In the genomic region with DNA sequence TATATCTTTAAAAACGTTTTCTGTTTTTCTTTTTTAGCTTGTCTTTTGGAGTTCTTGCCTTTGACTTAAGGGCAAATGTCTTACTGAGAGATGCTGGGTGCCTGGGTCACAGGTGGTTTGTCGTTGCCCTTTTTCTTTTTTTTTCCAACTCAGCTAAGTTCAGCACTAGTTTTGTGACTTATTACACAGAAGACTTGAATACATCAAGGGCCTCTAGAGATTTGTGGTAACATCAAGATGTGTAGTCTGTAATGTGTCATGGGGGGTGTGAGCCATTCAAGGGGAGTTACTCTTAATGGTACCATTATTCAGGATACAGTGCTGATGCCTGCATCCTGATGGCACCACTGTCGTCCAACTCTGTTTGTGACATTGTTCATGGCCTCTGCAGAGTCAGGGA, we compare ENCODE assay signal across 22 cellular contexts.
DNase-seq lines count a peak whose midpoint lies in the region; ATAC-seq and TF ChIP-seq lines count a peak whose summit lies in the region.
"Had no signal": no experiment of that assay in that cellular context is flagged by ENCODE, and none has a peak within 500 bp of the region (broad histone marks: within the 10 kb centered on the region; RNA-seq: fewer than 3 reads in every experiment).

No MANE protein-coding gene starts in this region.

- TF ChIP-seq CTCF in WTC11 (IDR thresholded peaks at IDR 0.05): no peak

- H2BK120ac ChIP-seq in neuronal stem cell (ENCODE audit: low read depth, low read length): no peak overlapping the region

- H3K36me3 Mint-ChIP-seq in activated CD8-positive, alpha-beta memory T cell treated with anti-CD3 and anti-CD28 coated beads, Interleukin-2, amount 10 ng/mL, durations not matched to agents 7 days and 5 days: peaks cover 40% of the 10 kb centered on the region
- peaks cover 6 to 39% of the 10 kb centered on the region in 2 donors for H3K36me3 Mint-ChIP-seq in activated naive CD4-positive, alpha-beta T cell treated with anti-CD3 and anti-CD28 coated beads, Interleukin-2, amount 50 U/mL, for 72 hours
- H3K36me3 Mint-ChIP-seq in stimulated activated effector memory CD8-positive, alpha-beta T cell treated with anti-CD3 and anti-CD28 coated beads, Interleukin-12 subunit alpha, Interleukin-12 subunit beta, amount 100 ng/mL, for 72 hours: no peaks in the 10 kb centered on the region
- H3K36me3 Mint-ChIP-seq in WTC11: no peaks in the 10 kb centered on the region

- H4K8ac ChIP-seq in neuronal stem cell (ENCODE audit: low read depth, low read length): no peak overlapping the region

- no peaks in the 10 kb centered on the region for H3K9me2 ChIP-seq in Karpas-422 (replicated peaks; ENCODE audit: insufficient read depth, low read length)
- H3K9me2 ChIP-seq: SK-N-SH had no signal

- H2BK5ac ChIP-seq in neuronal stem cell (ENCODE audit: low read length): no peak overlapping the region

- no peaks in the 10 kb centered on the region for H3K79me2 ChIP-seq in Karpas-422 (ENCODE audit: low read length)
- H3K79me2 ChIP-seq: parathyroid adenoma had no signal

- CTCF ChIA-PET in activated CD8-positive, alpha-beta memory T cell treated with anti-CD3 and anti-CD28 coated beads, Interleukin-2, amount 10 ng/mL, durations not matched to agents 7 days and 5 days (lab: Charles Lee): interaction anchor here (0.6 to 0.7 kb wide), 3 partner anchors 8 to 1372 kb away, joined by 3 read pairs; no protein-coding TSS in a partner anchor
- CTCF ChIA-PET in WTC11 (lab: Charles Lee): no interaction called here

- H3K27me3 ChIP-seq in Karpas-422 (ENCODE audit: low read length): no peaks in the 10 kb centered on the region
- H3K27me3 ChIP-seq in neuronal stem cell (ENCODE audit: control insufficient read depth in 3 of 3, insufficient read depth in 3 of 3, low read depth in 1 of 3, low read length in 3 of 3): no peaks in the 10 kb centered on the region
- H3K27me3 ChIP-seq: esophagus muscularis mucosa, upper lobe of left lung had no signal

- peak overlapping the region; percentile 52 for H3K27ac Mint-ChIP-seq in activated CD8-positive, alpha-beta memory T cell treated with anti-CD3 and anti-CD28 coated beads, Interleukin-2, amount 10 ng/mL, durations not matched to agents 7 days and 5 days
- H3K27ac Mint-ChIP-seq in activated naive CD4-positive, alpha-beta T cell treated with anti-CD3 and anti-CD28 coated beads, Interleukin-2, amount 50 U/mL, for 72 hours: peak overlapping the region; percentile 40 to 82
- no peak overlapping the region for H3K27ac Mint-ChIP-seq in stimulated activated effector memory CD8-positive, alpha-beta T cell treated with anti-CD3 and anti-CD28 coated beads, Interleukin-12 subunit alpha, Interleukin-12 subunit beta, amount 100 ng/mL, for 72 hours
- H3K27ac Mint-ChIP-seq in WTC11: no peak overlapping the region
- H3K27ac Mint-ChIP-seq: CD14-positive monocyte had no signal

- H3K4me2 ChIP-seq in Karpas-422 (ENCODE audit: low read depth, low read length, poor library complexity, severe bottlenecking) (no peak overlapping the region), neuronal stem cell (ENCODE audit: insufficient read depth, low read length, poor library complexity, severe bottlenecking) (no peak overlapping the region)
- H3K4me2 ChIP-seq: SK-N-SH, smooth muscle cell had no signal

- DNase-seq in activated CD8-positive, alpha-beta memory T cell treated with anti-CD3 and anti-CD28 coated beads, Interleukin-2, amount 10 ng/mL, durations not matched to agents 7 days and 5 days: peak; percentile 41
- DNase-seq in activated CD8-positive, alpha-beta memory T cell treated with anti-CD3 and anti-CD28 coated beads, Interleukin-2, amount 50 U/mL, for 4 hours: no peak
- peak; percentile 50 for DNase-seq in Karpas-422
- peak in 1 of 2 donors; percentile 27 for DNase-seq in activated naive CD4-positive, alpha-beta T cell treated with anti-CD3 and anti-CD28 coated beads, Interleukin-2, amount 50 U/mL, for 72 hours (ENCODE audit: low spot score in 2 of 2)
- DNase-seq in stimulated activated effector memory CD8-positive, alpha-beta T cell treated with anti-CD3 and anti-CD28 coated beads, Interleukin-12 subunit alpha, Interleukin-12 subunit beta, amount 100 ng/mL, for 72 hours (ENCODE audit: low spot score in 2 of 2): no peak
- DNase-seq in Kasumi-1 (lab: John Stamatoyannopoulos, UW): no peak
- DNase-seq in neuronal stem cell (ENCODE audit: low spot score): no peak
- DNase-seq in WTC11 (ENCODE audit: low spot score): no peak
- DNase-seq: amygdala; central memory CD4-positive, alpha-beta T cell; head of caudate nucleus; immature natural killer cell; NCI-H1105; NCI-H774; stimulated activated naive CD4-positive, alpha-beta T cell treated with Interleukin-2 at 50 U/mL for 16 hours; upper lobe of left lung had no signal

- H3K4me1 ChIP-seq in Karpas-422 (ENCODE audit: low read length) (peaks cover 12% of the 10 kb centered on the region), neuronal stem cell (ENCODE audit: control insufficient read depth in 2 of 2, insufficient read depth in 1 of 2, low read depth in 1 of 2, low read length in 2 of 2) (no peaks in the 10 kb centered on the region)
- H3K4me1 ChIP-seq: parathyroid adenoma, upper lobe of left lung had no signal

- H3K9me3 Mint-ChIP-seq in activated CD8-positive, alpha-beta memory T cell treated with anti-CD3 and anti-CD28 coated beads, Interleukin-2, amount 10 ng/mL, durations not matched to agents 7 days and 5 days (ENCODE audit: low read depth): peaks cover 5% of the 10 kb centered on the region
- peaks cover 0 to 13% of the 10 kb centered on the region in 2 donors for H3K9me3 Mint-ChIP-seq in activated naive CD4-positive, alpha-beta T cell treated with anti-CD3 and anti-CD28 coated beads, Interleukin-2, amount 50 U/mL, for 72 hours
- H3K9me3 Mint-ChIP-seq in stimulated activated effector memory CD8-positive, alpha-beta T cell treated with anti-CD3 and anti-CD28 coated beads, Interleukin-12 subunit alpha, Interleukin-12 subunit beta, amount 100 ng/mL, for 72 hours: peaks cover 2% of the 10 kb centered on the region
- H3K9me3 Mint-ChIP-seq in WTC11: peaks cover 11% of the 10 kb centered on the region
- H3K9me3 Mint-ChIP-seq: immature natural killer cell had no signal

- H3K27ac ChIP-seq in Karpas-422 (ENCODE audit: low read length) (no peak overlapping the region), neuronal stem cell (replicated peaks; ENCODE audit: low read length) (no peak overlapping the region)
- H3K27ac ChIP-seq: esophagus muscularis mucosa, parathyroid adenoma, upper lobe of left lung had no signal

- no peak overlapping the region for H2AK5ac ChIP-seq in neuronal stem cell (ENCODE audit: low read depth, low read length)

- H3K9ac ChIP-seq in Karpas-422 (ENCODE audit: low read length) (no peak overlapping the region), neuronal stem cell (ENCODE audit: low read depth, low read length, poor library complexity) (no peak overlapping the region)
- H3K9ac ChIP-seq: parathyroid adenoma, SK-N-SH had no signal

- H3K4me3 Mint-ChIP-seq in activated CD8-positive, alpha-beta memory T cell treated with anti-CD3 and anti-CD28 coated beads, Interleukin-2, amount 10 ng/mL, durations not matched to agents 7 days and 5 days: no peak overlapping the region
- no peak overlapping the region for H3K4me3 Mint-ChIP-seq in stimulated activated effector memory CD8-positive, alpha-beta T cell treated with anti-CD3 and anti-CD28 coated beads, Interleukin-12 subunit alpha, Interleukin-12 subunit beta, amount 100 ng/mL, for 72 hours
- no peak overlapping the region for H3K4me3 Mint-ChIP-seq in WTC11
- H3K4me3 Mint-ChIP-seq: CD14-positive monocyte had no signal

- H3K4me3 ChIP-seq in Karpas-422 (ENCODE audit: low read length): no peak overlapping the region
- H3K4me3 ChIP-seq in neuronal stem cell (ENCODE audit: low read length in 2 of 2): no peak overlapping the region
- H3K4me3 ChIP-seq: esophagus muscularis mucosa, smooth muscle cell, upper lobe of left lung had no signal

- ATAC-seq in activated CD8-positive, alpha-beta memory T cell treated with anti-CD3 and anti-CD28 coated beads, Interleukin-2, amount 10 ng/mL, durations not matched to agents 7 days and 5 days: no peak
- ATAC-seq in activated naive CD4-positive, alpha-beta T cell treated with anti-CD3 and anti-CD28 coated beads, Interleukin-2, amount 50 U/mL, for 72 hours: peak; percentile 74 to 76
- ATAC-seq in stimulated activated effector memory CD8-positive, alpha-beta T cell treated with anti-CD3 and anti-CD28 coated beads, Interleukin-12 subunit alpha, Interleukin-12 subunit beta, amount 100 ng/mL, for 72 hours: peak; percentile 38
- no peak for ATAC-seq in WTC11
- ATAC-seq: Panc1 had no signal

- H3K4ac ChIP-seq in neuronal stem cell (ENCODE audit: low read length): no peak overlapping the region

- POLR2A ChIA-PET in WTC11 (lab: Charles Lee): no interaction called here

- H4K91ac ChIP-seq in neuronal stem cell (ENCODE audit: low read depth, low read length, poor library complexity): no peak overlapping the region

- no peaks in the 10 kb centered on the region for H3K9me3 ChIP-seq in Karpas-422 (ENCODE audit: low read length)
- H3K9me3 ChIP-seq in neuronal stem cell (replicated peaks in 1 of 2; ENCODE audit: control insufficient read depth in 2 of 2, insufficient read depth in 1 of 2, low read depth in 1 of 2, low read length in 2 of 2): no peaks in the 10 kb centered on the region
- H3K9me3 ChIP-seq: esophagus muscularis mucosa, SK-N-SH, upper lobe of left lung had no signal

- no peak overlapping the region for H2BK12ac ChIP-seq in neuronal stem cell (ENCODE audit: low read length)

- no peak overlapping the region for H3K23ac ChIP-seq in neuronal stem cell (ENCODE audit: low read depth, low read length, poor library complexity)

- no peaks in the 10 kb centered on the region for H3K27me3 Mint-ChIP-seq in activated CD8-positive, alpha-beta memory T cell treated with anti-CD3 and anti-CD28 coated beads, Interleukin-2, amount 10 ng/mL, durations not matched to agents 7 days and 5 days
- H3K27me3 Mint-ChIP-seq in WTC11 (ENCODE audit: low read depth): no peaks in the 10 kb centered on the region

- H3K79me1 ChIP-seq in neuronal stem cell (ENCODE audit: low read depth, low read length): no peaks in the 10 kb centered on the region

- peaks cover 56% of the 10 kb centered on the region for H3K4me1 Mint-ChIP-seq in activated CD8-positive, alpha-beta memory T cell treated with anti-CD3 and anti-CD28 coated beads, Interleukin-2, amount 10 ng/mL, durations not matched to agents 7 days and 5 days
- peaks cover 38% of the 10 kb centered on the region for H3K4me1 Mint-ChIP-seq in stimulated activated effector memory CD8-positive, alpha-beta T cell treated with anti-CD3 and anti-CD28 coated beads, Interleukin-12 subunit alpha, Interleukin-12 subunit beta, amount 100 ng/mL, for 72 hours
- H3K4me1 Mint-ChIP-seq in WTC11: peaks cover 4% of the 10 kb centered on the region

- H3K36me3 ChIP-seq in Karpas-422 (ENCODE audit: insufficient read depth, low read length): no peaks in the 10 kb centered on the region
- no peaks in the 10 kb centered on the region for H3K36me3 ChIP-seq in neuronal stem cell (replicated peaks in 1 of 2; ENCODE audit: control insufficient read depth in 2 of 2, insufficient read depth in 2 of 2, low read length in 2 of 2)
- H3K36me3 ChIP-seq: esophagus muscularis mucosa, upper lobe of left lung had no signal

- H4K20me1 ChIP-seq in Karpas-422 (ENCODE audit: insufficient read depth, low read depth, low read length): peaks cover 3% of the 10 kb centered on the region; the same call in 1 of the 2 replicates

- H2AFZ ChIP-seq in Karpas-422 (ENCODE audit: low read length): no peak overlapping the region
- H2AFZ ChIP-seq in neuronal stem cell (ENCODE audit: low read length): no peak overlapping the region
- H2AFZ ChIP-seq: parathyroid adenoma had no signal

- no CpG with 5 or more reads among the region's 3 CpGs for WGBS in neuronal stem cell (ENCODE audit: extremely low coverage in 2 of 2, insufficient read length in 2 of 2, insufficient replicate concordance in 1 of 2), 2 donors

- H3K14ac ChIP-seq in neuronal stem cell (ENCODE audit: low read length): no peak overlapping the region

- H2BK15ac ChIP-seq in neuronal stem cell (ENCODE audit: low read length): no peak overlapping the region

- H3K18ac ChIP-seq in neuronal stem cell (ENCODE audit: low read length): no peak overlapping the region

Comparison
In these comparisons a context has a peak if more than half of its experiments do, and no peak if none do; other contexts are left out.
1. DNase-seq: peak in activated CD8-positive, alpha-beta memory T cell treated with anti-CD3 and anti-CD28 coated beads, Interleukin-2, amount 10 ng/mL, durations not matched to agents 7 days and 5 days (single experiment) and Karpas-422 (single experiment); none in activated CD8-positive, alpha-beta memory T cell treated with anti-CD3 and anti-CD28 coated beads, Interleukin-2, amount 50 U/mL, for 4 hours (single experiment), stimulated activated effector memory CD8-positive, alpha-beta T cell treated with anti-CD3 and anti-CD28 coated beads, Interleukin-12 subunit alpha, Interleukin-12 subunit beta, amount 100 ng/mL, for 72 hours (0 of 2), Kasumi-1 (0 of 2), neuronal stem cell (single experiment) and WTC11 (single experiment).
2. ATAC-seq: peak in activated naive CD4-positive, alpha-beta T cell treated with anti-CD3 and anti-CD28 coated beads, Interleukin-2, amount 50 U/mL, for 72 hours (2 of 2) and stimulated activated effector memory CD8-positive, alpha-beta T cell treated with anti-CD3 and anti-CD28 coated beads, Interleukin-12 subunit alpha, Interleukin-12 subunit beta, amount 100 ng/mL, for 72 hours (single experiment); none in activated CD8-positive, alpha-beta memory T cell treated with anti-CD3 and anti-CD28 coated beads, Interleukin-2, amount 10 ng/mL, durations not matched to agents 7 days and 5 days (single experiment) and WTC11 (single experiment).
3. H3K27ac Mint-ChIP-seq: peak in activated CD8-positive, alpha-beta memory T cell treated with anti-CD3 and anti-CD28 coated beads, Interleukin-2, amount 10 ng/mL, durations not matched to agents 7 days and 5 days (single experiment) and activated naive CD4-positive, alpha-beta T cell treated with anti-CD3 and anti-CD28 coated beads, Interleukin-2, amount 50 U/mL, for 72 hours (2 of 2); none in stimulated activated effector memory CD8-positive, alpha-beta T cell treated with anti-CD3 and anti-CD28 coated beads, Interleukin-12 subunit alpha, Interleukin-12 subunit beta, amount 100 ng/mL, for 72 hours (single experiment) and WTC11 (single experiment).